Comparison of ENCODE assay signal across 9 cellular contexts in the genomic region with DNA sequence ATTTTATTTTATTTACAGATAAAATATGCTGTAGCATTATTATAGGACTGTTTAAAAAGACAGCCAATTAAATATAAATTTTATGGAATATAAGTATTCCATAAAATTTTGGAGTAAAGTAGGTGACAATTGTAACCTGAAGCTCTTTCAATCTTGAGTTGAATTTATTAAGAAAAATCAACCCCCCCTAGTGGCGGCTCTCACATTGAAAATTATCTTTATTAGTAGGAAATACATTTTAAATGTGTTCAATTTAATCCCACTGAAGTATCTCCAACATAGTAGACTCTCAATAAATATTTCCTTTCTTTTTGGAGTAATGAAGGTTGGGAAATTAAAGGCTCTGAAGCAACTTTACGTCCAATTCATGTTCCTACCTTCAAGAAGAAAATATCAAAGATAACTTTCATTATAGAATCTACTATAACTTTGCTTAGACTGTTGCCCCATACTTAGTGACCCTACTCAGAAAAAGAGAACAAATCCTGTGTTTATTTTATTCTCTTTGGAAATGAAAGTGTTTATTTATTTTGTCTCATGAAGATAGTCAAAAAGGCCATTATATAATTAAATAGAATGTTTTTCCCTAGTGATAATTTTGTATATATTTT. TPM values are rescaled to one million over a fixed set of nuclear protein-coding genes. Genes with fewer than 3 reads are reported as not detected.
DNase-seq lines count a peak whose midpoint lies in the region; ATAC-seq and TF ChIP-seq lines count a peak whose summit lies in the region.
"Had no signal": no experiment of that assay in that cellular context is flagged by ENCODE, and none has a peak within 500 bp of the region (broad histone marks: within the 10 kb centered on the region; RNA-seq: fewer than 3 reads in every experiment).

No MANE protein-coding gene starts in this region.

- H3K36me3 Mint-ChIP-seq in memory B cell: peaks cover 4% of the 10 kb centered on the region

- peak overlapping the region; percentile 93 for H3K4me2 ChIP-seq in mammary epithelial cell (ENCODE audit: insufficient read depth, low read depth, low read length)

- intact Hi-C loops in mammary epithelial cell (cut with micrococcal nuclease): loop anchor here (1.0 to 2.0 kb wide), 2 partner anchors 345 to 411 kb away; no protein-coding TSS in a partner anchor

- no peaks in the 10 kb centered on the region for H4K20me1 ChIP-seq in mammary epithelial cell (ENCODE audit: insufficient read depth, low read length)

- H3K27ac Mint-ChIP-seq in memory B cell: no peak overlapping the region

- peak; percentile 51 for DNase-seq in AG10803 (ENCODE audit: low read depth)
- no peak for DNase-seq in GM20000 (ENCODE audit: low spot score)
- peak; percentile 18 for DNase-seq in SKM-1 (lab: John Stamatoyannopoulos, UW; ENCODE audit: unreplicated experiment)
- DNase-seq in mammary epithelial cell: peak; percentile 22
- peak; percentile 38 to 41 for DNase-seq in memory B cell (ENCODE audit: low spot score in 2 of 2)
- DNase-seq in superior temporal gyrus (ENCODE audit: extremely low spot score): peak; percentile 89
- DNase-seq in AG20443 (ENCODE audit: low spot score): no peak

- BruUV-seq in mammary epithelial cell (replicated peaks; lab: Mats Ljungman, UMichigan): no TSS peak

- no peaks in the 10 kb centered on the region for H3K9me3 ChIP-seq in mammary epithelial cell (replicated peaks; ENCODE audit: insufficient read depth, low read length)
- H3K9me3 ChIP-seq: neutrophil had no signal

- peaks cover 2% of the 10 kb centered on the region for H3K27me3 Mint-ChIP-seq in memory B cell

- no peak overlapping the region for H2AFZ ChIP-seq in mammary epithelial cell (ENCODE audit: low read depth, low read length)

- in situ Hi-C loops in mammary epithelial cell (cut with MboI; ENCODE audit: low sequenced_read_pairs in 2 of 2): loop anchor here (5.0 to 10.0 kb wide), 3 partner anchors 314 to 333 kb away; no protein-coding TSS in a partner anchor

- H3K27me3 ChIP-seq in mammary epithelial cell (ENCODE audit: insufficient read depth, low read length): no peaks in the 10 kb centered on the region

- H3K9me3 Mint-ChIP-seq in memory B cell: peaks cover 2% of the 10 kb centered on the region

- peak; percentile 67 for TF ChIP-seq CTCF in AG10803 (conservative IDR thresholded peaks at IDR 0.05; ENCODE audit: low read length)
- TF ChIP-seq CTCF in GM20000 (IDR thresholded peaks at IDR 0.05; ENCODE audit: extremely low read depth, missing control alignments): peak; percentile 11
- TF ChIP-seq CTCF in mammary epithelial cell (conservative IDR thresholded peaks at IDR 0.05 in 1 of 2, IDR thresholded peaks at IDR 0.05 in 1 of 2; ENCODE audit: extremely low read depth in 1 of 2, insufficient read depth in 1 of 2, low read depth in 1 of 2, low read length in 2 of 2): peak; percentile 43 to 50

- ATAC-seq in memory B cell (ENCODE audit: low read depth): no peak
- ATAC-seq in HG02571 (IDR thresholded peaks at IDR 0.05; ENCODE audit: unreplicated experiment): no peak

- H3K79me2 ChIP-seq in mammary epithelial cell (ENCODE audit: insufficient read depth, low read length): peaks cover 79% of the 10 kb centered on the region

- peaks cover 42% of the 10 kb centered on the region for H3K4me1 Mint-ChIP-seq in memory B cell

- H3K9ac ChIP-seq in mammary epithelial cell (ENCODE audit: insufficient read depth, low read length): peak overlapping the region; percentile 53

- H3K4me1 ChIP-seq in mammary epithelial cell (ENCODE audit: insufficient read depth, low read length): peaks cover 40% of the 10 kb centered on the region

- peak overlapping the region; percentile 77 for H3K27ac ChIP-seq in mammary epithelial cell (ENCODE audit: insufficient read depth, low read depth, low read length)
- H3K27ac ChIP-seq: neutrophil had no signal

- WGBS in mammary epithelial cell (ENCODE audit: low coverage, missing lambda C conversion rate): 0% methylated on average over 2 of the region's 2 CpGs

- CTCF ChIA-PET in mammary epithelial cell (lab: Charles Lee; ENCODE audit: low non-redundant PET): interaction anchor here (0.6 to 1.3 kb wide), 8 partner anchors 239 to 410 kb away, joined by 3 to 22 read pairs (median 6); no protein-coding TSS in a partner anchor

- no peaks in the 10 kb centered on the region for H3K36me3 ChIP-seq in mammary epithelial cell (ENCODE audit: insufficient read depth, low read length)
- H3K36me3 ChIP-seq: neutrophil had no signal

- H3K4me3 Mint-ChIP-seq in memory B cell: no peak overlapping the region

- peak overlapping the region; percentile 75 for H3K4me3 ChIP-seq in AG10803 (ENCODE audit: low read length)
- peak overlapping the region; percentile 71 to 94 (median 93) for H3K4me3 ChIP-seq in mammary epithelial cell (replicated peaks in 1 of 3; ENCODE audit: insufficient read depth in 1 of 3, low read depth in 2 of 3, low read length in 3 of 3)

- dilution Hi-C loops in mammary epithelial cell (cut with HindIII; ENCODE audit: low sequenced_read_pairs): no loop called here

RNA-seq across cellular contexts. Expression of a gene that starts 3.1 kb away (rescaled TPM):
- total RNA-seq in mammary epithelial cell: 100 to 1,000 TPM; 101 to 478 TPM
- 6.5 TPM for polyA plus RNA-seq in mammary epithelial cell
- 144 TPM for polyA minus RNA-seq in mammary epithelial cell

Comparison
In these comparisons a context has a peak if more than half of its experiments do, and no peak if none do; other contexts are left out.
1. DNase-seq: peak in AG10803 (single experiment), SKM-1 (single experiment), mammary epithelial cell (single experiment), memory B cell (2 of 2) and superior temporal gyrus (single experiment); none in GM20000 (single experiment) and AG20443 (single experiment).
2. CTCF ChIP-seq: peak in every context shown above with its lines; median percentile 67 in AG10803; 46 in mammary epithelial cell; 11 in GM20000.